1 cellular context compared by ENCODE assay signal in the genomic region with DNA sequence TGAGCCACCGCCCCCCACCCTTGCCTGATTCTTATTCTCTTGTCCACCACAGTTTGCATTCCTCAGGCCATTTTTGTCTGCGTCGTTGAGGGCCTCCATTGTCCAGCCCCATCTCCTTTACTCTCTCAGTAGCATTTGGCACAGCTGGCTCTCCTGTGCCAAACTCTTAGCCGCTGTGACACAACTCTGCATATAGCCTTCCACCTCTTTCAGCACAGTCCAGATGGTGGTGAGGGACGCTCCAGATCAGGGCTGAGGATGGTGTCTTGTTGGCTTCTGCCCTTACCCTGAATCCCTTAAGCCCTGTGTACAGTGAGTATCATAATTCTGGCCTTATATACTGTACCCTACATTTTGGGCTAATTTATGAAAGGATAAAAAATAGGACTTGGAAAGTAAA.
TF ChIP-seq lines count a peak whose summit lies in the region.

No MANE protein-coding gene starts in this region.

TF ChIP-seq in GM12878, 131 proteins besides CTCF, POLR2A, EP300 and RAD21:
- no peak for TF ChIP-seq BHLHE40 (IDR thresholded peaks at IDR 0.05; ENCODE audit: borderline replicate concordance in 1 of 2, low read depth in 2 of 2, low read length in 1 of 2)
- TF ChIP-seq, protein P1, sequence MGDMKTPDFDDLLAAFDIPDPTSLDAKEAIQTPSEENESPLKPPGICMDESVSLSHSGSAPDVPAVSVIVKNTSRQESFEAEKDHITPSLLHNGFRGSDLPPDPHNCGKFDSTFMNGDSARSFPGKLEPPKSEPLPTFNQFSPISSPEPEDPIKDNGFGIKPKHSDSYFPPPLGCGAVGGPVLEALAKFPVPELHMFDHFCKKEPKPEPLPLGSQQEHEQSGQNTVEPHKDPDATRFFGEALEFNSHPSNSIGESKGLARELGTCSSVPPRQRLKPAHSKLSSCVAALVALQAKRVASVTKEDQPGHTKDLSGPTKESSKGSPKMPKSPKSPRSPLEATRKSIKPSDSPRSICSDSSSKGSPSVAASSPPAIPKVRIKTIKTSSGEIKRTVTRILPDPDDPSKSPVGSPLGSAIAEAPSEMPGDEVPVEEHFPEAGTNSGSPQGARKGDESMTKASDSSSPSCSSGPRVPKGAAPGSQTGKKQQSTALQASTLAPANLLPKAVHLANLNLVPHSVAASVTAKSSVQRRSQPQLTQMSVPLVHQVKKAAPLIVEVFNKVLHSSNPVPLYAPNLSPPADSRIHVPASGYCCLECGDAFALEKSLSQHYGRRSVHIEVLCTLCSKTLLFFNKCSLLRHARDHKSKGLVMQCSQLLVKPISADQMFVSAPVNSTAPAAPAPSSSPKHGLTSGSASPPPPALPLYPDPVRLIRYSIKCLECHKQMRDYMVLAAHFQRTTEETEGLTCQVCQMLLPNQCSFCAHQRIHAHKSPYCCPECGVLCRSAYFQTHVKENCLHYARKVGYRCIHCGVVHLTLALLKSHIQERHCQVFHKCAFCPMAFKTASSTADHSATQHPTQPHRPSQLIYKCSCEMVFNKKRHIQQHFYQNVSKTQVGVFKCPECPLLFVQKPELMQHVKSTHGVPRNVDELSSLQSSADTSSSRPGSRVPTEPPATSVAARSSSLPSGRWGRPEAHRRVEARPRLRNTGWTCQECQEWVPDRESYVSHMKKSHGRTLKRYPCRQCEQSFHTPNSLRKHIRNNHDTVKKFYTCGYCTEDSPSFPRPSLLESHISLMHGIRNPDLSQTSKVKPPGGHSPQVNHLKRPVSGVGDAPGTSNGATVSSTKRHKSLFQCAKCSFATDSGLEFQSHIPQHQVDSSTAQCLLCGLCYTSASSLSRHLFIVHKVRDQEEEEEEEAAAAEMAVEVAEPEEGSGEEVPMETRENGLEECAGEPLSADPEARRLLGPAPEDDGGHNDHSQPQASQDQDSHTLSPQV (IDR thresholded peaks at IDR 0.05), result no peak
- no peak for TF ChIP-seq CBX3 (IDR thresholded peaks at IDR 0.05; ENCODE audit: borderline replicate concordance, low read depth)
- TF ChIP-seq MYC (IDR thresholded peaks at IDR 0.05; ENCODE audit: insufficient read depth, insufficient read length, insufficient replicate concordance, low read length, severe bottlenecking), result no peak
- TF ChIP-seq NFIC (IDR thresholded peaks at IDR 0.05; ENCODE audit: low read depth, low read length), result no peak
- no peak for TF ChIP-seq BRCA1 (IDR thresholded peaks at IDR 0.05; ENCODE audit: low read depth, low read length)
- TF ChIP-seq CBX5 (IDR thresholded peaks at IDR 0.05; ENCODE audit: low read depth), result no peak
- TF ChIP-seq, protein P2, sequence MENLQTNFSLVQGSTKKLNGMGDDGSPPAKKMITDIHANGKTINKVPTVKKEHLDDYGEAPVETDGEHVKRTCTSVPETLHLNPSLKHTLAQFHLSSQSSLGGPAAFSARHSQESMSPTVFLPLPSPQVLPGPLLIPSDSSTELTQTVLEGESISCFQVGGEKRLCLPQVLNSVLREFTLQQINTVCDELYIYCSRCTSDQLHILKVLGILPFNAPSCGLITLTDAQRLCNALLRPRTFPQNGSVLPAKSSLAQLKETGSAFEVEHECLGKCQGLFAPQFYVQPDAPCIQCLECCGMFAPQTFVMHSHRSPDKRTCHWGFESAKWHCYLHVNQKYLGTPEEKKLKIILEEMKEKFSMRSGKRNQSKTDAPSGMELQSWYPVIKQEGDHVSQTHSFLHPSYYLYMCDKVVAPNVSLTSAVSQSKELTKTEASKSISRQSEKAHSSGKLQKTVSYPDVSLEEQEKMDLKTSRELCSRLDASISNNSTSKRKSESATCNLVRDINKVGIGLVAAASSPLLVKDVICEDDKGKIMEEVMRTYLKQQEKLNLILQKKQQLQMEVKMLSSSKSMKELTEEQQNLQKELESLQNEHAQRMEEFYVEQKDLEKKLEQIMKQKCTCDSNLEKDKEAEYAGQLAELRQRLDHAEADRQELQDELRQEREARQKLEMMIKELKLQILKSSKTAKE (IDR thresholded peaks at IDR 0.05; ENCODE audit: low read depth, poor library complexity, severe bottlenecking), result no peak
- TF ChIP-seq IRF4 (IDR thresholded peaks at IDR 0.05; ENCODE audit: low read depth, low read length), result no peak
- no peak for TF ChIP-seq KLF5 (IDR thresholded peaks at IDR 0.05; ENCODE audit: partially characterized antibody)
- TF ChIP-seq MXI1 (IDR thresholded peaks at IDR 0.05; ENCODE audit: low read depth, low read length), result no peak
